Comparison of ENCODE assay signal across 8 cellular contexts in genomic region chr5:59673438-59674058, GRCh38.
DNase-seq lines count a peak whose midpoint lies in the region; ATAC-seq, FAIRE-seq and TF ChIP-seq lines count a peak whose summit lies in the region.

No MANE protein-coding gene starts in this region.

- no peaks in the 10 kb centered on the region for H3K27me3 ChIP-seq in CD4-positive, CD25-positive, alpha-beta regulatory T cell (ENCODE audit: control insufficient read depth, insufficient read depth, low read length)
- H3K27me3 ChIP-seq in upper lobe of right lung, result no peaks in the 10 kb centered on the region

- FAIRE-seq in kidney (lab: Jason Lieb, UNC), result peak; percentile 96

- no peak overlapping the region for H3K9ac ChIP-seq in kidney (ENCODE audit: low read length in 2 of 2)

- in situ Hi-C loops in astrocyte of the cerebellum (cut with HindIII; ENCODE audit: low sequenced_read_pairs), result no loop called here

- H3K27ac Mint-ChIP-seq in CD4-positive, CD25-positive, alpha-beta regulatory T cell, result no peak overlapping the region

- peak in 2 of 3 donors; percentile 24 to 39 for DNase-seq in CD4-positive, CD25-positive, alpha-beta regulatory T cell
- DNase-seq in NCI-H2029 (lab: John Stamatoyannopoulos, UW) (peak; percentile 64), astrocyte of the cerebellum (ENCODE audit: low read depth) (peak; percentile 50), kidney (no peak), upper lobe of right lung (no peak), cortex of kidney (lab: John Stamatoyannopoulos, UW) (no peak)

- TF ChIP-seq CTCF in astrocyte of the cerebellum (IDR thresholded peaks at IDR 0.05; ENCODE audit: low read depth, low read length, missing control alignments), result peak; percentile 63
- TF ChIP-seq CTCF in kidney (IDR thresholded peaks at IDR 0.05; ENCODE audit: borderline replicate concordance, extremely low read depth, insufficient read depth), result peak; percentile 67
- TF ChIP-seq CTCF in upper lobe of right lung (IDR thresholded peaks at IDR 0.05), result peak; percentile 86

- ATAC-seq in CD4-positive, CD25-positive, alpha-beta regulatory T cell (ENCODE audit: low read depth in 2 of 2), result peak in 1 of 2 donors; percentile 31
- ATAC-seq in GM21360 (IDR thresholded peaks at IDR 0.05; ENCODE audit: unreplicated experiment), result peak; percentile 55
- ATAC-seq in upper lobe of right lung, result peak; percentile 73
- no peak for ATAC-seq in GM21515 (IDR thresholded peaks at IDR 0.05; ENCODE audit: unreplicated experiment)

- H3K36me3 Mint-ChIP-seq in CD4-positive, CD25-positive, alpha-beta regulatory T cell, result no peaks in the 10 kb centered on the region

- H3K4me3 ChIP-seq in CD4-positive, CD25-positive, alpha-beta regulatory T cell (ENCODE audit: low read depth, low read length), result no peak overlapping the region
- H3K4me3 ChIP-seq in astrocyte of the cerebellum (ENCODE audit: low read depth, low read length), result no peak overlapping the region
- H3K4me3 ChIP-seq in kidney (ENCODE audit: low read length in 2 of 2), result no peak overlapping the region
- no peak overlapping the region for H3K4me3 ChIP-seq in upper lobe of right lung

- peaks cover 0 to 2% (median 0%) of the 10 kb centered on the region in 4 donors for H3K4me1 Mint-ChIP-seq in CD4-positive, CD25-positive, alpha-beta regulatory T cell

- H3K27ac ChIP-seq in CD4-positive, CD25-positive, alpha-beta regulatory T cell (ENCODE audit: insufficient read depth, low read length, poor library complexity, severe bottlenecking), result no peak overlapping the region
- H3K27ac ChIP-seq in kidney (ENCODE audit: low read depth in 2 of 2, low read length in 2 of 2) (no peak overlapping the region), upper lobe of right lung (no peak overlapping the region)

- no peaks in the 10 kb centered on the region for H3K9me3 ChIP-seq in CD4-positive, CD25-positive, alpha-beta regulatory T cell (ENCODE audit: control insufficient read depth in 2 of 2, low read length in 2 of 2)
- H3K9me3 ChIP-seq in kidney (ENCODE audit: control insufficient read depth in 1 of 2, low read length in 2 of 2) (no peaks in the 10 kb centered on the region), upper lobe of right lung (no peaks in the 10 kb centered on the region)

- intact Hi-C loops in kidney (cut with DNase I), result loop anchor here (10.0 kb wide), 1 partner anchor 489 kb away; no protein-coding TSS in a partner anchor
- intact Hi-C loops in upper lobe of right lung (cut with DNase I), result no loop called here

- H3K4me1 ChIP-seq in CD4-positive, CD25-positive, alpha-beta regulatory T cell (ENCODE audit: control insufficient read depth, insufficient read depth, low read length, poor library complexity, severe bottlenecking), result no peaks in the 10 kb centered on the region
- no peaks in the 10 kb centered on the region for H3K4me1 ChIP-seq in kidney (ENCODE audit: control insufficient read depth in 1 of 2, insufficient read depth in 1 of 2, low read depth in 1 of 2, low read length in 2 of 2)
- no peaks in the 10 kb centered on the region for H3K4me1 ChIP-seq in upper lobe of right lung

- H3K4me3 Mint-ChIP-seq in CD4-positive, CD25-positive, alpha-beta regulatory T cell, result no peak overlapping the region

- H3K9me3 Mint-ChIP-seq in CD4-positive, CD25-positive, alpha-beta regulatory T cell, result no peaks in the 10 kb centered on the region

- no peaks in the 10 kb centered on the region for H3K36me3 ChIP-seq in CD4-positive, CD25-positive, alpha-beta regulatory T cell (ENCODE audit: control insufficient read depth, insufficient read depth, low read length)
- no peaks in the 10 kb centered on the region for H3K36me3 ChIP-seq in kidney (ENCODE audit: control insufficient read depth in 1 of 2, insufficient read depth in 2 of 2, low read length in 2 of 2)
- no peaks in the 10 kb centered on the region for H3K36me3 ChIP-seq in upper lobe of right lung

- no peaks in the 10 kb centered on the region for H3K27me3 Mint-ChIP-seq in CD4-positive, CD25-positive, alpha-beta regulatory T cell

Comparison
In these comparisons a context has a peak if more than half of its experiments do, and no peak if none do; other contexts are left out.
1. DNase-seq: peak in CD4-positive, CD25-positive, alpha-beta regulatory T cell (2 of 3), NCI-H2029 (single experiment) and astrocyte of the cerebellum (single experiment); none in kidney (single experiment), upper lobe of right lung (single experiment) and cortex of kidney (single experiment).
2. Peak in every context shown above with its lines, with median percentiles within 50 percentile points of each other: CTCF ChIP-seq.